2 cellular contexts compared by ENCODE assay signal in the genomic region with DNA sequence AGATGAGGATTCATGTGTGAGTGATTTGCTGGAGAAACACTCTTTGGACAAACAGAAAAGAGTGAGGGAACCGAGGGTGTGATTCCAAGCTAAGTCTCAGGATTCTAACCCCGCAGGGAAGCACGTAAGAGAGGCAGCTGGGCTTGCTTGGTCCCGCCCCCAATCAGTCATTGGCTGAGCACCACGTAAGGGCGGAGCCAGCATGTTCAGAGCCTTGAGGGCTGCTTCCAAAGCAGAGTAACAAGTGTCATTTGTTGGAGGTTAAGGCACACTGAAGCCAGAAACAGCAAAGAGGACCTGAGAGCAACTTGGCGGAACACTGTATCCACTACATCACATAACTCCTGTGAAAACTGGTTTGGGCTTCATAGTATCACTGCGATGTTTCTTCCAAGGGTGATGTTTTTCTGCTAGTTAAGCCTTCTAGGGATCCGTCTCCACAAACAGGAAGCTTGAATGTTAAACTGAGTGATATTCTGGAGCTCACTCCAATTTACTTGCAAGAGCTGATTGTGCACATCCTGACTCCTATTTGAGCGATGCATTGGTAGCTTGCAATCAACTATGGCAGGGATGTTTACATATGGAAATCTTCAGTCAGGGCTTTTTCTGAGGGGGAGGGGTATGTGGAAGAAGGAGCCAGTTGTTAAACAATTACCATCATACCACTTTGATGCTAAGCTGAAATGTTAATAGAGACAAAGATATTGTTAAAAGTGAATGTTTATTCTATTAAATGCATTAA.
TF ChIP-seq lines count a peak whose summit lies in the region.

No MANE protein-coding gene starts in this region.

TF ChIP-seq in A549, 52 proteins besides CTCF, POLR2A, EP300 and RAD21 (continued from another document):
- TF ChIP-seq, protein P1, sequence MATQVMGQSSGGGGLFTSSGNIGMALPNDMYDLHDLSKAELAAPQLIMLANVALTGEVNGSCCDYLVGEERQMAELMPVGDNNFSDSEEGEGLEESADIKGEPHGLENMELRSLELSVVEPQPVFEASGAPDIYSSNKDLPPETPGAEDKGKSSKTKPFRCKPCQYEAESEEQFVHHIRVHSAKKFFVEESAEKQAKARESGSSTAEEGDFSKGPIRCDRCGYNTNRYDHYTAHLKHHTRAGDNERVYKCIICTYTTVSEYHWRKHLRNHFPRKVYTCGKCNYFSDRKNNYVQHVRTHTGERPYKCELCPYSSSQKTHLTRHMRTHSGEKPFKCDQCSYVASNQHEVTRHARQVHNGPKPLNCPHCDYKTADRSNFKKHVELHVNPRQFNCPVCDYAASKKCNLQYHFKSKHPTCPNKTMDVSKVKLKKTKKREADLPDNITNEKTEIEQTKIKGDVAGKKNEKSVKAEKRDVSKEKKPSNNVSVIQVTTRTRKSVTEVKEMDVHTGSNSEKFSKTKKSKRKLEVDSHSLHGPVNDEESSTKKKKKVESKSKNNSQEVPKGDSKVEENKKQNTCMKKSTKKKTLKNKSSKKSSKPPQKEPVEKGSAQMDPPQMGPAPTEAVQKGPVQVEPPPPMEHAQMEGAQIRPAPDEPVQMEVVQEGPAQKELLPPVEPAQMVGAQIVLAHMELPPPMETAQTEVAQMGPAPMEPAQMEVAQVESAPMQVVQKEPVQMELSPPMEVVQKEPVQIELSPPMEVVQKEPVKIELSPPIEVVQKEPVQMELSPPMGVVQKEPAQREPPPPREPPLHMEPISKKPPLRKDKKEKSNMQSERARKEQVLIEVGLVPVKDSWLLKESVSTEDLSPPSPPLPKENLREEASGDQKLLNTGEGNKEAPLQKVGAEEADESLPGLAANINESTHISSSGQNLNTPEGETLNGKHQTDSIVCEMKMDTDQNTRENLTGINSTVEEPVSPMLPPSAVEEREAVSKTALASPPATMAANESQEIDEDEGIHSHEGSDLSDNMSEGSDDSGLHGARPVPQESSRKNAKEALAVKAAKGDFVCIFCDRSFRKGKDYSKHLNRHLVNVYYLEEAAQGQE (IDR thresholded peaks at IDR 0.05): no peak
- TF ChIP-seq FOSB (CRISPR knock-in tag; IDR thresholded peaks at IDR 0.05): no peak
- TF ChIP-seq KDM1A (IDR thresholded peaks at IDR 0.05; ENCODE audit: low read depth): no peak
- TF ChIP-seq SREBF2 (IDR thresholded peaks at IDR 0.05): no peak
- no peak for TF ChIP-seq MYC (IDR thresholded peaks at IDR 0.05; ENCODE audit: borderline replicate concordance, low read length)
- no peak for TF ChIP-seq HDAC2 (IDR thresholded peaks at IDR 0.05)
- no peak for TF ChIP-seq SMC3 (IDR thresholded peaks at IDR 0.05)
- TF ChIP-seq PHF8 (IDR thresholded peaks at IDR 0.05; ENCODE audit: borderline replicate concordance, low read depth): no peak
- TF ChIP-seq, protein P2, sequence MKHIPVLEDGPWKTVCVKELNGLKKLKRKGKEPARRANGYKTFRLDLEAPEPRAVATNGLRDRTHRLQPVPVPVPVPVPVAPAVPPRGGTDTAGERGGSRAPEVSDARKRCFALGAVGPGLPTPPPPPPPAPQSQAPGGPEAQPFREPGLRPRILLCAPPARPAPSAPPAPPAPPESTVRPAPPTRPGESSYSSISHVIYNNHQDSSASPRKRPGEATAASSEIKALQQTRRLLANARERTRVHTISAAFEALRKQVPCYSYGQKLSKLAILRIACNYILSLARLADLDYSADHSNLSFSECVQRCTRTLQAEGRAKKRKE (CRISPR knock-in tag; IDR thresholded peaks at IDR 0.05; ENCODE audit: low read depth): no peak
- no peak for TF ChIP-seq HEYL (CRISPR knock-in tag; IDR thresholded peaks at IDR 0.05)
TF ChIP-seq in A549: peak in this region for 0.

TF ChIP-seq in WTC11, 78 proteins besides CTCF, POLR2A, EP300 and RAD21 (continued from another document):
- TF ChIP-seq, protein P3, sequence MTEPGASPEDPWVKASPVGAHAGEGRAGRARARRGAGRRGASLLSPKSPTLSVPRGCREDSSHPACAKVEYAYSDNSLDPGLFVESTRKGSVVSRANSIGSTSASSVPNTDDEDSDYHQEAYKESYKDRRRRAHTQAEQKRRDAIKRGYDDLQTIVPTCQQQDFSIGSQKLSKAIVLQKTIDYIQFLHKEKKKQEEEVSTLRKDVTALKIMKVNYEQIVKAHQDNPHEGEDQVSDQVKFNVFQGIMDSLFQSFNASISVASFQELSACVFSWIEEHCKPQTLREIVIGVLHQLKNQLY (CRISPR knock-in tag; IDR thresholded peaks at IDR 0.05): no peak
- TF ChIP-seq SMAD4 (CRISPR knock-in tag; IDR thresholded peaks at IDR 0.05) (no peak), NR1H2 (CRISPR knock-in tag; IDR thresholded peaks at IDR 0.05) (no peak), NFYB (CRISPR knock-in tag; conservative IDR thresholded peaks at IDR 0.05; ENCODE audit: low read depth) (peak; percentile 63), ATF1 (CRISPR knock-in tag; IDR thresholded peaks at IDR 0.05) (no peak)
